24 cellular contexts compared by ENCODE assay signal in the genomic region with DNA sequence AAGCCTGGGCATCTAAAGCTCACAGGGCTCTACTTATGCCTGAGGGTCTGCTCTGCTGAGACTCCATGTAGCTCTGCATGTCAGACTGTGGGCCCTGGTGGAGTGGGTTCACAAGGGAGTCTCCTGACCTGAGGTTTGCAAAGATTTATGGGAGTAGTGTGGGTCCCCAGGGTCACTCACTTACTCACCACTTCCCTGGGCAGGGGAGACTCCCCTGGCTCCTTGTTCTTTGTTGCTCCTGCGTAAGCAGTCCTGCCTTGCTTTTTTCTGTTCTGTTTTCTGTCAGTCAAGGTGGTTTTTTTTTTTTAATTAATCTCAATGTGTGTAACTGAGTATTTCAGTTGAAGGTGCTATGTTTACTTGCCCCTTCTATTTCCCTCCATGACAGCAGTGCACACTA.
DNase-seq lines count a peak whose midpoint lies in the region; ATAC-seq, FAIRE-seq and TF ChIP-seq lines count a peak whose summit lies in the region.
"Had no signal": no experiment of that assay in that cellular context is flagged by ENCODE, and none has a peak within 500 bp of the region (broad histone marks: within the 10 kb centered on the region; RNA-seq: fewer than 3 reads in every experiment).

No MANE protein-coding gene starts in this region.

- H3K18ac ChIP-seq in H1 (ENCODE audit: extremely low read depth, low read length), result no peak overlapping the region

- H4K91ac ChIP-seq in H1 (replicated peaks; ENCODE audit: insufficient read length, low read length), result no peak overlapping the region

- no peak for DNase-seq in GM12878 (ENCODE audit: low read depth, low spot score)
- no peak for DNase-seq in H1 (ENCODE audit: low read depth in 1 of 2, low spot score in 2 of 2)
- DNase-seq in occipital lobe (lab: John Stamatoyannopoulos, UW), result no peak
- no peak for DNase-seq in D341Med (ENCODE audit: low spot score)
- DNase-seq in Right ventricle myocardium inferior (ENCODE audit: missing footprints), result no peak
- no peak for DNase-seq in ecto neural progenitor cell (ENCODE audit: low spot score)
- DNase-seq: 8988T; ACHN; BE2C; C1 segment of cervical spinal cord; CD4-positive, CD25-positive, alpha-beta regulatory T cell; CD8-positive, alpha-beta memory T cell; COR-L47; DMS79 treated with DMSO at 0.1 percent for 48 hours; GF-D8 had no signal

- no peaks in the 10 kb centered on the region for H3K23me2 ChIP-seq in H1 (ENCODE audit: low read depth, low read length)

- H3K79me2 ChIP-seq in GM12878 (ENCODE audit: control insufficient read depth, insufficient read depth, low read length) (no peaks in the 10 kb centered on the region), H1 (ENCODE audit: control insufficient read depth in 1 of 2, insufficient read depth in 2 of 2, low read length in 2 of 2) (no peaks in the 10 kb centered on the region)

- H3K56ac ChIP-seq in H1 (replicated peaks; ENCODE audit: insufficient read length, low read depth, low read length), result no peak overlapping the region

- H3K27me3 Mint-ChIP-seq in stimulated activated memory B cell treated with anti-CD40 and anti-IgM and Interleukin-4, amounts not matched to agents 10 μg/mL and 1 μg/mL and 100 μg/mL, for 72 hours, result peaks cover 30% of the 10 kb centered on the region
- H3K27me3 Mint-ChIP-seq: CD4-positive, alpha-beta memory T cell; CD4-positive, CD25-positive, alpha-beta regulatory T cell had no signal

- H3K4me1 ChIP-seq in GM12878 (ENCODE audit: control insufficient read depth, insufficient read depth, low read length) (no peaks in the 10 kb centered on the region), H1 (replicated peaks in 1 of 4; ENCODE audit: control insufficient read depth in 3 of 4, insufficient read depth in 4 of 4, low read length in 3 of 4) (peaks cover 0 to 7% (median 2%) of the 10 kb centered on the region in 4 experiments; a peak in 2 of 7 replicates)
- H3K4me1 ChIP-seq: BE2C, BLaER1 had no signal

- H3K27me3 ChIP-seq in GM12878 (replicated peaks in 1 of 2; ENCODE audit: control insufficient read depth in 2 of 2, insufficient read depth in 2 of 2, low read length in 1 of 2) (no peaks in the 10 kb centered on the region; a peak in 1 of 4 replicates), H1 (replicated peaks in 1 of 4; ENCODE audit: control insufficient read depth in 3 of 4, extremely low read depth in 1 of 4, insufficient read depth in 3 of 4, low read length in 3 of 4) (no peaks in the 10 kb centered on the region)
- H3K27me3 ChIP-seq: BE2C, BLaER1 had no signal

- intact Hi-C loops in GM12878 (cut with micrococcal nuclease; ENCODE audit: unreplicated experiment) (no loop called here), Right ventricle myocardium inferior (cut with DNase I) (no loop called here)

- no peak overlapping the region for H3K4me3 Mint-ChIP-seq in stimulated activated memory B cell treated with anti-CD40 and anti-IgM and Interleukin-4, amounts not matched to agents 10 μg/mL and 1 μg/mL and 100 μg/mL, for 72 hours
- H3K4me3 Mint-ChIP-seq: CD14-positive monocyte; CD4-positive, alpha-beta memory T cell; CD4-positive, CD25-positive, alpha-beta regulatory T cell; CD8-positive, alpha-beta memory T cell had no signal

- 0% methylated on average over 1 of the region's 1 CpG for WGBS in GM12878 (ENCODE audit: insufficient coverage, insufficient replicate concordance, low lambda C conversion rate, missing lambda C conversion rate)
- 70% methylated on average over 1 of the region's 1 CpG; no CpG with 5 or more reads in 1 of the 2 experiments for WGBS in H1 (ENCODE audit: extremely low coverage in 1 of 2, insufficient coverage in 1 of 2, insufficient read length in 1 of 2, insufficient replicate concordance in 2 of 2, low coverage in 1 of 2, low lambda C conversion rate in 2 of 2, missing lambda C conversion rate in 1 of 2), 2 experiments

- no peaks in the 10 kb centered on the region for H4K20me1 ChIP-seq in GM12878 (ENCODE audit: control insufficient read depth, insufficient read depth)
- no peaks in the 10 kb centered on the region for H4K20me1 ChIP-seq in H1 (replicated peaks in 1 of 2; ENCODE audit: control insufficient read depth in 1 of 2, insufficient read depth in 2 of 2, low read length in 2 of 2)
- H4K20me1 ChIP-seq: BLaER1 had no signal

- no peaks in the 10 kb centered on the region for H3K36me3 Mint-ChIP-seq in stimulated activated memory B cell treated with anti-CD40 and anti-IgM and Interleukin-4, amounts not matched to agents 10 μg/mL and 1 μg/mL and 100 μg/mL, for 72 hours
- H3K36me3 Mint-ChIP-seq: CD14-positive monocyte; CD4-positive, alpha-beta memory T cell; CD4-positive, CD25-positive, alpha-beta regulatory T cell had no signal

- peak; percentile 60 for ATAC-seq in GM21786 (IDR thresholded peaks at IDR 0.05; ENCODE audit: unreplicated experiment)
- peak; percentile 88 for ATAC-seq in GM12878
- peak; percentile 80 for ATAC-seq in stimulated activated memory B cell treated with anti-CD40 and anti-IgM and Interleukin-4, amounts not matched to agents 10 μg/mL and 1 μg/mL and 100 μg/mL, for 72 hours
- ATAC-seq in Right ventricle myocardium inferior, result no peak

- no peak for FAIRE-seq in GM12878 (lab: Jason Lieb, UNC)
- FAIRE-seq in H1 (lab: Jason Lieb, UNC), result no peak
- FAIRE-seq: D721Med, G401.6, GM12892, GM18507 had no signal

- no peak overlapping the region for H3K4me3 ChIP-seq in GM12878
- no peak overlapping the region for H3K4me3 ChIP-seq in H1 (ENCODE audit: extremely low read depth in 1 of 4, insufficient read depth in 2 of 4, low read depth in 3 of 4, low read length in 4 of 4)
- H3K4me3 ChIP-seq: BLaER1 had no signal

- no peak overlapping the region for H3K27ac ChIP-seq in GM12878 (ENCODE audit: control insufficient read depth, insufficient read depth)
- no peak overlapping the region for H3K27ac ChIP-seq in H1 (ENCODE audit: low read depth, low read length)
- H3K27ac ChIP-seq: BLaER1 had no signal

- POLR2A ChIA-PET in GM12878 (lab: Charles Lee), result no interaction called here
- POLR2A ChIA-PET in H1 (lab: Charles Lee; ENCODE audit: partially characterized antibody), result no interaction called here

- TF ChIP-seq POLR2A in GM12878 (IDR thresholded peaks at IDR 0.05; ENCODE audit: low read depth, low read length) (no peak), H1 (IDR thresholded peaks at IDR 0.05; ENCODE audit: control extremely low read depth in 1 of 2, low read depth in 2 of 2, low read length in 2 of 2) (no peak)

- peaks cover 15% of the 10 kb centered on the region for H3K9me3 Mint-ChIP-seq in stimulated activated memory B cell treated with anti-CD40 and anti-IgM and Interleukin-4, amounts not matched to agents 10 μg/mL and 1 μg/mL and 100 μg/mL, for 72 hours

- H2AFZ ChIP-seq in GM12878 (ENCODE audit: control insufficient read depth, low read depth, low read length) (no peak overlapping the region), H1 (ENCODE audit: low read length) (no peak overlapping the region)

- in situ Hi-C loops in GM12878 (cut with MboI), result no loop called here

- no peak overlapping the region for H3K23ac ChIP-seq in H1 (ENCODE audit: insufficient read length)

- H2BK12ac ChIP-seq in H1 (ENCODE audit: low read depth, low read length), result no peak overlapping the region

- no peaks in the 10 kb centered on the region for H3K36me3 ChIP-seq in GM12878 (ENCODE audit: control insufficient read depth in 2 of 2, insufficient read depth in 2 of 2, low read length in 1 of 2)
- no peaks in the 10 kb centered on the region for H3K36me3 ChIP-seq in H1 (ENCODE audit: control insufficient read depth in 2 of 4, insufficient read depth in 4 of 4, low read length in 3 of 4)
- H3K36me3 ChIP-seq: BE2C, BLaER1 had no signal

- 0 out of 2 replicates have a peak overlapping the region, but pooled peaks have one; percentile 13 for H2AK5ac ChIP-seq in H1 (ENCODE audit: low read depth, low read length)

- CTCF ChIA-PET in GM12878 (lab: Yijun Ruan, JAX), result no interaction called here
- CTCF ChIA-PET in H1 (lab: Charles Lee; ENCODE audit: partially characterized antibody), result interaction anchor here (0.8 kb wide), 1 partner anchor 11 kb away, joined by 3 read pairs; no protein-coding TSS in a partner anchor

- TF ChIP-seq CTCF in GM12878 (IDR thresholded peaks at IDR 0.05 in 2 of 3, conservative IDR thresholded peaks at IDR 0.05 in 1 of 3; ENCODE audit: control insufficient read depth in 2 of 3, extremely low read depth in 1 of 3, insufficient read depth in 1 of 3, low read depth in 3 of 3, low read length in 3 of 3) (no peak), H1 (IDR thresholded peaks at IDR 0.05; ENCODE audit: control extremely low read depth in 1 of 3, insufficient read depth in 1 of 3, low read depth in 1 of 3, low read length in 3 of 3) (no peak)

- H2BK5ac ChIP-seq in H1 (ENCODE audit: low read depth, low read length), result no peak overlapping the region

- no peak overlapping the region for H2BK120ac ChIP-seq in H1 (replicated peaks; ENCODE audit: low read depth, low read length)

- H3K79me1 ChIP-seq in H1 (ENCODE audit: low read depth, low read length), result no peaks in the 10 kb centered on the region

- RAD21 ChIA-PET in GM12878 (lab: Charles Lee; ENCODE audit: unreplicated experiment), result no interaction called here

- no peak overlapping the region for H3K9ac ChIP-seq in GM12878 (ENCODE audit: control insufficient read depth, insufficient read depth, low read length)
- H3K9ac ChIP-seq in H1 (replicated peaks in 1 of 4; ENCODE audit: extremely low read depth in 1 of 4, low read depth in 3 of 4, low read length in 3 of 4), result no peak overlapping the region
- H3K9ac ChIP-seq: BLaER1 had no signal

- no peak overlapping the region for H4K8ac ChIP-seq in H1 (ENCODE audit: extremely low read depth, insufficient read depth, low read length)

- no peak overlapping the region for H3K27ac Mint-ChIP-seq in stimulated activated memory B cell treated with anti-CD40 and anti-IgM and Interleukin-4, amounts not matched to agents 10 μg/mL and 1 μg/mL and 100 μg/mL, for 72 hours
- H3K27ac Mint-ChIP-seq: CD14-positive monocyte; CD4-positive, alpha-beta memory T cell; CD4-positive, CD25-positive, alpha-beta regulatory T cell had no signal

- TF ChIP-seq EP300 in GM12878 (IDR thresholded peaks at IDR 0.05; ENCODE audit: borderline replicate concordance in 1 of 2, control insufficient read depth in 1 of 2, low read depth in 2 of 2, low read length in 2 of 2) (peak in 1 of 2 experiments; percentile 35; a peak in 2 of 4 replicates), H1 (IDR thresholded peaks at IDR 0.05; ENCODE audit: borderline replicate concordance in 1 of 2, low read depth in 2 of 2, low read length in 2 of 2) (no peak)

- H3K9me3 ChIP-seq in GM12878 (replicated peaks; ENCODE audit: control insufficient read depth, insufficient read depth, low read length) (no peaks in the 10 kb centered on the region), H1 (ENCODE audit: insufficient read depth in 2 of 2, low read depth in 1 of 2, low read length in 1 of 2) (no peaks in the 10 kb centered on the region)

- no peak overlapping the region for H2BK15ac ChIP-seq in H1 (ENCODE audit: low read length)

- no peaks in the 10 kb centered on the region for H3K4me1 Mint-ChIP-seq in stimulated activated memory B cell treated with anti-CD40 and anti-IgM and Interleukin-4, amounts not matched to agents 10 μg/mL and 1 μg/mL and 100 μg/mL, for 72 hours
- H3K4me1 Mint-ChIP-seq: CD14-positive monocyte; CD4-positive, alpha-beta memory T cell; CD4-positive, CD25-positive, alpha-beta regulatory T cell; CD8-positive, alpha-beta memory T cell had no signal

- H3K4ac ChIP-seq in H1 (replicated peaks; ENCODE audit: insufficient read length, low read depth, low read length), result no peak overlapping the region

- H3K4me2 ChIP-seq in GM12878 (ENCODE audit: control insufficient read depth, insufficient read depth), result no peak overlapping the region
- H3K4me2 ChIP-seq in H1 (ENCODE audit: insufficient read depth in 1 of 2, low read depth in 2 of 2, low read length in 2 of 2), result no peak overlapping the region
- H3K4me2 ChIP-seq: BLaER1 had no signal

- SMC1A ChIA-PET in GM12878 (lab: Charles Lee; ENCODE audit: uncharacterized antibody, unreplicated experiment), result no interaction called here

- no peak overlapping the region for H4K5ac ChIP-seq in H1 (ENCODE audit: insufficient read length, low read depth, low read length)

- TF ChIP-seq RAD21 in GM12878 (IDR thresholded peaks at IDR 0.05; ENCODE audit: insufficient read depth, low read depth, low read length) (no peak), H1 (IDR thresholded peaks at IDR 0.05 in 1 of 2, conservative IDR thresholded peaks at IDR 0.05 in 1 of 2; ENCODE audit: low read depth in 2 of 2, low read length in 2 of 2) (no peak)

- H3K14ac ChIP-seq in H1 (ENCODE audit: insufficient read length), result no peak overlapping the region

- H2BK20ac ChIP-seq in H1 (ENCODE audit: low read length), result no peak overlapping the region

- no TSS peak for BruUV-seq in GM12878 (replicated peaks; lab: Mats Ljungman, UMichigan)
